ENCODE assay signal across 8 cellular contexts in the genomic region with DNA sequence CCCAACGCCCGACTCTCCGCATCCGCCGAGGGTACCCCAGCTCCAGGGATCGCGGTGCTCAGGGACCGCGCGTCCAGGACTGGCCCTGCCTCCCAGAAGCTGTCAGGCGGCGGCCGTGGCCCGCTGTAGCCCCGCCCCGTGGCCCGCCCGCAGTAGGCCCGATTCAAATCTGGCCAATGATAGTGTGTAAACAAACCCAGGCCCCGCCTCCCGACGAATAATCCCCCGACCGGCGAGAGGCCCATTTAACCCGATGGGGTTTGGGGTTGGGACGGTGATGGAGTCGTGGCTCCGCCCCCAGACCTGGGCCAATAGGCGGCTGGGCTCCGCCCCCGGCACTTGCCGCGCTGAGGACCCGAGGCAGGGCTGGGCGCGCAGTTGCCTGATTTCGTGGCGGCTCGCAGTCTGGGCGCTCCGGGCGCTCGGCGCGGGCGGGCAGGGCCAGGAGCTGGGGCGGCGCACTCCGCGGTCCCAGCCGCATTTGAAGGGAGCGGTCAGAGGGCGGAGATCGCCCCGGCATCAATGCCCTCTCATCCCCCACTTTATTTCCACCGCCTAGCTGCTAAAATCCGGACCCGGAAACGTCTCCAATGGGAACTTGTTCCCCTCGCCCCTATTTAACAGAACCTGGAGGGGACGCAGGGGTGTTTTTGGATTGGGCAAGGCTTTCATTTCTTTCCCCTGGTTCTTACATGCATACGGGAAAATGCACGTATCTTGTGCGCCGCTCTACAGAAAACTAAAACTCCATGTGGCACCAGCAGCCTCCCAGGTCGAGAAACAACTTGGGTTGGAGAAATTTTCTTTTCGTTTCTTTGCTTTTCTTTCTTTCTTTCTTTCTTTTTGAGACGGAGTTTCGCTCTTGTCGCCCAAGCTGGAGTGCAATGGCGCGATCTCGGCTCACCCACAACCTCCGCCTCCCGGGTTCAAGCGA. TPM values are rescaled to one million over a fixed set of nuclear protein-coding genes. Genes with fewer than 3 reads are reported as not detected.
DNase-seq lines count a peak whose midpoint lies in the region; ATAC-seq and TF ChIP-seq lines count a peak whose summit lies in the region.

No MANE protein-coding gene starts in this region.

- H3K4me3 ChIP-seq in epithelial cell of proximal tubule (ENCODE audit: low read depth, low read length): peak overlapping the region; percentile 77

- DNase-seq in DMS153 (lab: John Stamatoyannopoulos, UW): peak; percentile 98
- peak; percentile 100 for DNase-seq in OCI-M1 (lab: John Stamatoyannopoulos, UW)
- peak; percentile 99 for DNase-seq in activated T-cell treated with anti-CD3 and anti-CD28 coated beads for 48 hours (ENCODE audit: low read depth)
- peak; percentile 74 for DNase-seq in epithelial cell of proximal tubule (ENCODE audit: low read depth)
- peak; percentile 100 for DNase-seq in mucosa of gallbladder (ENCODE audit: low spot score)
- peak; percentile 99 for DNase-seq in stimulated activated CD8-positive, alpha-beta memory T cell treated with anti-CD3 and anti-CD28 coated beads, Interleukin-4, amount 100 ng/mL, for 24 hours (ENCODE audit: low read depth)

- H3K4me1 Mint-ChIP-seq in IgD-negative memory B cell: peaks cover 0 to 12% (median 0%) of the 10 kb centered on the region in 3 donors

- H3K27ac Mint-ChIP-seq in IgD-negative memory B cell: peak overlapping the region; percentile 63 to 95 (median 79)

- H3K9me3 Mint-ChIP-seq in IgD-negative memory B cell: no peaks in the 10 kb centered on the region

- H3K27me3 Mint-ChIP-seq in IgD-negative memory B cell: peaks cover 22% of the 10 kb centered on the region

- H3K4me3 Mint-ChIP-seq in IgD-negative memory B cell: peak overlapping the region; percentile 83 to 92 (median 87)

- H3K36me3 Mint-ChIP-seq in IgD-negative memory B cell: peaks cover 1% of the 10 kb centered on the region

- peak; percentile 90 for ATAC-seq in GM21576 (IDR thresholded peaks at IDR 0.05; ENCODE audit: unreplicated experiment)

- TF ChIP-seq CTCF in epithelial cell of proximal tubule (conservative IDR thresholded peaks at IDR 0.05; ENCODE audit: low read depth, low read length): no peak

RNA-seq across cellular contexts. Expression of a gene that starts 8.4 kb away (rescaled TPM):
- polyA plus RNA-seq in IgD-negative memory B cell: 0.71 TPM
- total RNA-seq in epithelial cell of proximal tubule (2.1 and 2.7 TPM in 2 replicates), mucosa of gallbladder (20.9 TPM)

RNA-seq across cellular contexts. Expression of a gene that starts 27.6 kb away (rescaled TPM):
- not detected for polyA plus RNA-seq in IgD-negative memory B cell
- not detected in 2 replicates for total RNA-seq in epithelial cell of proximal tubule
- total RNA-seq in mucosa of gallbladder: 1.2 TPM

Comparison
In these comparisons a context has a peak if more than half of its experiments do, and no peak if none do; other contexts are left out.
1. Peak in every context shown above with its lines: DNase-seq, ATAC-seq and H3K4me3 ChIP-seq.